ENCODE assay signal across 24 cellular contexts in the genomic region with DNA sequence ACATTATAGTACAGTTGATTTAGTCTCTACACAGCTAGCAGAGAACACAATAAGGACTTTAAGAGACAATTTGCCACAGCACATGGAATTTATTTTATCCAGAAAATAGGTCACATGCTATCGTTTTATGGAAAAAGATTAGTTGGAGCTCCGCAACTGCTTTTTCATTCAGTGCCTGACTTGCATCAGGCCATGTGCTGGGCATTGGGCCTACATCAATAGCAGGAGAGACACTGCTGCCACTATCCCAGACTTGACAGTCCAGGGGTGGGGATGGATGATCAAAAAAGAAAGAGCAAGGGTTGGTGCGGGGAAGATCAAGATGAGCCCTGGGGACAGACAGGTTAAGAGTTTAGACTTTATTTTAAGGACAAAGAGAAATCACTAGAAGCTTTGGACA.
DNase-seq lines count a peak whose midpoint lies in the region; ATAC-seq and TF ChIP-seq lines count a peak whose summit lies in the region.
"Had no signal": no experiment of that assay in that cellular context is flagged by ENCODE, and none has a peak within 500 bp of the region (broad histone marks: within the 10 kb centered on the region; RNA-seq: fewer than 3 reads in every experiment).

No MANE protein-coding gene starts in this region.

- H3K4me2 ChIP-seq in GM23248 (ENCODE audit: unreplicated experiment) (peak overlapping the region; percentile 55), smooth muscle cell (no peak overlapping the region)
- H3K4me2 ChIP-seq: PC-9 had no signal

- no peak overlapping the region for H3K4me3 Mint-ChIP-seq in HFFc6
- H3K4me3 Mint-ChIP-seq in natural killer cell: no peak overlapping the region
- H3K4me3 Mint-ChIP-seq: B cell; CD8-positive, alpha-beta memory T cell had no signal

- H3K79me2 ChIP-seq in GM23248 (ENCODE audit: insufficient read depth) (no peaks in the 10 kb centered on the region), smooth muscle cell (ENCODE audit: low read depth) (no peaks in the 10 kb centered on the region)

- in situ Hi-C loops in GM23248 (cut with MboI): no loop called here

- H3K9ac ChIP-seq in GM23248: no peak overlapping the region
- H3K9ac ChIP-seq in smooth muscle cell (ENCODE audit: low read depth): no peak overlapping the region

- H3F3A ChIP-seq in GM23248 (ENCODE audit: insufficient read depth): peaks cover 21% of the 10 kb centered on the region
- no peaks in the 10 kb centered on the region for H3F3A ChIP-seq in smooth muscle cell (ENCODE audit: low read depth)

- H3K4me1 ChIP-seq in GM23248 (ENCODE audit: insufficient read depth) (peaks cover 19% of the 10 kb centered on the region), smooth muscle cell (ENCODE audit: low read depth) (no peaks in the 10 kb centered on the region)
- H3K4me1 ChIP-seq: SJSA1 had no signal

- H3K9me2 ChIP-seq in GM23248 (ENCODE audit: insufficient read depth): no peaks in the 10 kb centered on the region; the same call in 1 of the 2 replicates

- H3K27me3 Mint-ChIP-seq in HFFc6 (ENCODE audit: insufficient read depth) (no peaks in the 10 kb centered on the region; the same call in none of the 2 replicates), natural killer cell (ENCODE audit: low read depth in 2 of 2) (peaks cover 0 to 5% of the 10 kb centered on the region in 2 donors)
- H3K27me3 Mint-ChIP-seq: B cell had no signal

- TF ChIP-seq CTCF in HFFc6 (IDR thresholded peaks at IDR 0.05) (no peak), smooth muscle cell (IDR thresholded peaks at IDR 0.05; ENCODE audit: borderline replicate concordance, insufficient read depth, poor library complexity, severe bottlenecking) (no peak), natural killer cell (IDR thresholded peaks at IDR 0.05) (no peak)

- H4K20me1 ChIP-seq in GM23248 (ENCODE audit: insufficient read depth) (no peaks in the 10 kb centered on the region), smooth muscle cell (ENCODE audit: low read depth) (no peaks in the 10 kb centered on the region)

- DNase-seq in GM23248: peak; percentile 23
- no peak for DNase-seq in HFFc6
- DNase-seq in fibroblast of gingiva (ENCODE audit: low read depth): peak; percentile 13
- DNase-seq in smooth muscle cell (lab: John Stamatoyannopoulos, UW; ENCODE audit: unreplicated experiment): no peak
- DNase-seq in natural killer cell: no peak
- DNase-seq in mucosa of gallbladder (ENCODE audit: low spot score): no peak
- DNase-seq: CD8-positive, alpha-beta memory T cell; DMS 273 treated with DMSO at 0.1 percent for 48 hours; GDM1; GOT3; Karpas-422; NCI-H1092; NCI-H1417 treated with DMSO at 0.1 percent for 48 hours; NCI-H1694 treated with DMSO at 0.1 percent for 48 hours; NCI-H2081; NCI-H524 treated with DMSO at 0.1 percent for 48 hours; PC-9 had no signal

- H3K27me3 ChIP-seq in GM23248 (replicated peaks; ENCODE audit: insufficient read depth): no peaks in the 10 kb centered on the region
- H3K27me3 ChIP-seq in smooth muscle cell (ENCODE audit: low read depth): no peaks in the 10 kb centered on the region
- H3K27me3 ChIP-seq: SJSA1 had no signal

- H3K9me3 Mint-ChIP-seq in HFFc6 (no peaks in the 10 kb centered on the region), natural killer cell (peaks cover 0 to 2% of the 10 kb centered on the region in 2 donors)
- H3K9me3 Mint-ChIP-seq: CD8-positive, alpha-beta memory T cell had no signal

- H3K4me3 ChIP-seq in GM23248 (no peak overlapping the region), smooth muscle cell (no peak overlapping the region)
- H3K4me3 ChIP-seq: GM12878, PC-9, SJSA1 had no signal

- intact Hi-C loops in natural killer cell (cut with micrococcal nuclease): no loop called here

- 15 to 21% methylated on average over 3 of the region's 3 CpGs for WGBS in GM23248 (ENCODE audit: low coverage in 1 of 2, low lambda C conversion rate in 2 of 2, missing lambda C conversion rate in 2 of 2), 2 experiments
- WGBS in smooth muscle cell (ENCODE audit: low lambda C conversion rate): 90% methylated on average over 3 of the region's 3 CpGs

- ATAC-seq in natural killer cell (no peak), HG03175 (IDR thresholded peaks at IDR 0.05; ENCODE audit: unreplicated experiment) (no peak)
- ATAC-seq: GM12878, HepG2, Right ventricle myocardium inferior had no signal

- no peaks in the 10 kb centered on the region for H3K36me3 ChIP-seq in GM23248 (ENCODE audit: low read depth)
- H3K36me3 ChIP-seq in smooth muscle cell (ENCODE audit: low read depth): no peaks in the 10 kb centered on the region
- H3K36me3 ChIP-seq: SJSA1 had no signal

- H3K9me3 ChIP-seq in GM23248 (ENCODE audit: low read depth) (no peaks in the 10 kb centered on the region), smooth muscle cell (replicated peaks; ENCODE audit: low read depth) (no peaks in the 10 kb centered on the region)
- H3K9me3 ChIP-seq: SJSA1 had no signal

- H3K27ac ChIP-seq in GM23248: peak overlapping the region; percentile 44
- peak overlapping the region; percentile 30 for H3K27ac ChIP-seq in smooth muscle cell (ENCODE audit: low read depth)
- H3K27ac ChIP-seq: C4-2B, PC-9, SJSA1 had no signal

- H3K36me3 Mint-ChIP-seq in HFFc6 (ENCODE audit: low read depth) (no peaks in the 10 kb centered on the region), natural killer cell (no peaks in the 10 kb centered on the region)
- H3K36me3 Mint-ChIP-seq: CD8-positive, alpha-beta memory T cell had no signal

- peak overlapping the region; percentile 30; the same call in 1 of the 2 replicates for H3K27ac Mint-ChIP-seq in HFFc6
- no peak overlapping the region for H3K27ac Mint-ChIP-seq in natural killer cell
- H3K27ac Mint-ChIP-seq: B cell; CD8-positive, alpha-beta memory T cell had no signal

- no peak overlapping the region for H2AFZ ChIP-seq in GM23248
- H2AFZ ChIP-seq in smooth muscle cell (ENCODE audit: low read depth): no peak overlapping the region
- H2AFZ ChIP-seq: PC-9 had no signal

- H3K4me1 Mint-ChIP-seq in HFFc6 (ENCODE audit: low read depth) (peaks cover 47% of the 10 kb centered on the region), natural killer cell (no peaks in the 10 kb centered on the region)
- H3K4me1 Mint-ChIP-seq: B cell; CD8-positive, alpha-beta memory T cell had no signal

Comparison
In these comparisons a context has a peak if more than half of its experiments do, and no peak if none do; other contexts are left out.
1. DNase-seq: peak in GM23248 (single experiment) and fibroblast of gingiva (single experiment); none in HFFc6 (single experiment), smooth muscle cell (single experiment), natural killer cell (single experiment) and mucosa of gallbladder (single experiment).